14 cellular contexts compared by ENCODE assay signal in genomic region chr4:2666722-2667247, GRCh38.
DNase-seq lines count a peak whose midpoint lies in the region; ATAC-seq lines count a peak whose summit lies in the region.
"Had no signal": no experiment of that assay in that cellular context is flagged by ENCODE, and none has a peak within 500 bp of the region (broad histone marks: within the 10 kb centered on the region; RNA-seq: fewer than 3 reads in every experiment).

No MANE protein-coding gene starts in this region.

- peak overlapping the region; percentile 60 for H3K4me3 ChIP-seq in ACC112 (ENCODE audit: low read depth, low read length)
- no peak overlapping the region for H3K4me3 ChIP-seq in CD4-positive, alpha-beta memory T cell (ENCODE audit: low read length in 2 of 2)
- H3K4me3 ChIP-seq in naive thymus-derived CD4-positive, alpha-beta T cell (ENCODE audit: low read length), result no peak overlapping the region
- H3K4me3 ChIP-seq: MG63 had no signal

- peak overlapping the region in 7 of 8 donors; percentile 3 to 82 (median 63) for H3K4me3 Mint-ChIP-seq in CD4-positive, alpha-beta memory T cell
- H3K4me3 Mint-ChIP-seq in activated T-helper 17 cell treated with anti-CD3 and anti-CD28 coated beads, Interleukin-2, amount 50 U/mL, for 72 hours, result peak overlapping the region; percentile 52
- H3K4me3 Mint-ChIP-seq in naive thymus-derived CD4-positive, alpha-beta T cell, result peak overlapping the region in 9 of 10 donors; percentile 16 to 83 (median 73)

- H3K27ac Mint-ChIP-seq in CD4-positive, alpha-beta memory T cell, result peak overlapping the region; percentile 13 to 88 (median 67)
- H3K27ac Mint-ChIP-seq in activated T-helper 17 cell treated with anti-CD3 and anti-CD28 coated beads, Interleukin-2, amount 50 U/mL, for 72 hours, result peak overlapping the region; percentile 79
- peak overlapping the region; percentile 47 to 86 (median 69) for H3K27ac Mint-ChIP-seq in naive thymus-derived CD4-positive, alpha-beta T cell

- no peak for DNase-seq in CD4-positive, alpha-beta memory T cell
- no peak for DNase-seq in naive thymus-derived CD4-positive, alpha-beta T cell
- DNase-seq: activated gamma-delta T cell; central memory CD4-positive, alpha-beta T cell; mesendoderm; MG63; NCI-H526; substantia nigra had no signal

- peaks cover 23% of the 10 kb centered on the region for H3K79me2 ChIP-seq in ACC112 (ENCODE audit: control insufficient read depth, insufficient read depth, low read length, unreplicated experiment)

- peaks cover 15 to 40% (median 24%) of the 10 kb centered on the region in 4 donors for H3K4me1 Mint-ChIP-seq in CD4-positive, alpha-beta memory T cell
- H3K4me1 Mint-ChIP-seq in activated T-helper 17 cell treated with anti-CD3 and anti-CD28 coated beads, Interleukin-2, amount 50 U/mL, for 72 hours, result peaks cover 34% of the 10 kb centered on the region
- peaks cover 19 to 53% (median 31%) of the 10 kb centered on the region in 7 donors for H3K4me1 Mint-ChIP-seq in naive thymus-derived CD4-positive, alpha-beta T cell

- peak overlapping the region; percentile 39; the same call in 1 of the 2 replicates for H3K27ac ChIP-seq in ACC112 (ENCODE audit: low read depth, low read length)
- no peak overlapping the region for H3K27ac ChIP-seq in CD4-positive, alpha-beta memory T cell (ENCODE audit: low read depth, low read length)
- H3K27ac ChIP-seq in naive thymus-derived CD4-positive, alpha-beta T cell (ENCODE audit: low read depth, low read length), result peak overlapping the region; percentile 49

- no peaks in the 10 kb centered on the region for H3K9me3 ChIP-seq in CD4-positive, alpha-beta memory T cell (ENCODE audit: control insufficient read depth in 1 of 2, low read length in 2 of 2)
- H3K9me3 ChIP-seq in naive thymus-derived CD4-positive, alpha-beta T cell (ENCODE audit: control insufficient read depth in 2 of 3, low read length in 3 of 3), result no peaks in the 10 kb centered on the region
- H3K9me3 ChIP-seq: MG63 had no signal

- H2AFZ ChIP-seq in ACC112 (ENCODE audit: low read length, unreplicated experiment), result no peak overlapping the region

- POLR2A ChIA-PET in CD4-positive, alpha-beta memory T cell (lab: Charles Lee; ENCODE audit: partially characterized antibody), result no interaction called here
- POLR2A ChIA-PET in naive thymus-derived CD4-positive, alpha-beta T cell (lab: Charles Lee), result no interaction called here

- no peaks in the 10 kb centered on the region for H3K27me3 ChIP-seq in ACC112 (ENCODE audit: insufficient read depth, low read length)
- H3K27me3 ChIP-seq in CD4-positive, alpha-beta memory T cell (ENCODE audit: insufficient read depth, low read length), result no peaks in the 10 kb centered on the region
- H3K27me3 ChIP-seq in naive thymus-derived CD4-positive, alpha-beta T cell (ENCODE audit: control insufficient read depth in 2 of 2, insufficient read depth in 2 of 2, low read length in 2 of 2), result no peaks in the 10 kb centered on the region
- H3K27me3 ChIP-seq: MG63 had no signal

- H3K4me1 ChIP-seq in ACC112 (ENCODE audit: control insufficient read depth, insufficient read depth, low read length, unreplicated experiment), result peaks cover 38% of the 10 kb centered on the region
- peaks cover 17% of the 10 kb centered on the region for H3K4me1 ChIP-seq in CD4-positive, alpha-beta memory T cell (ENCODE audit: insufficient read depth, low read length)
- peaks cover 0 to 7% of the 10 kb centered on the region in 2 donors for H3K4me1 ChIP-seq in naive thymus-derived CD4-positive, alpha-beta T cell (ENCODE audit: control insufficient read depth in 2 of 2, insufficient read depth in 2 of 2, low read length in 2 of 2)

- H3K9me3 Mint-ChIP-seq in CD4-positive, alpha-beta memory T cell, result no peaks in the 10 kb centered on the region
- no peaks in the 10 kb centered on the region for H3K9me3 Mint-ChIP-seq in activated T-helper 17 cell treated with anti-CD3 and anti-CD28 coated beads, Interleukin-2, amount 50 U/mL, for 72 hours
- no peaks in the 10 kb centered on the region for H3K9me3 Mint-ChIP-seq in naive thymus-derived CD4-positive, alpha-beta T cell

- intact Hi-C loops in CD4-positive, alpha-beta memory T cell (cut with micrococcal nuclease), result no loop called here
- intact Hi-C loops in naive thymus-derived CD4-positive, alpha-beta T cell (cut with micrococcal nuclease), result no loop called here

- H3K36me3 Mint-ChIP-seq in CD4-positive, alpha-beta memory T cell, result peaks cover 39 to 51% of the 10 kb centered on the region in 2 donors
- peaks cover 81% of the 10 kb centered on the region for H3K36me3 Mint-ChIP-seq in activated T-helper 17 cell treated with anti-CD3 and anti-CD28 coated beads, Interleukin-2, amount 50 U/mL, for 72 hours (ENCODE audit: low read depth)
- H3K36me3 Mint-ChIP-seq in naive thymus-derived CD4-positive, alpha-beta T cell, result peaks cover 15 to 46% (median 34%) of the 10 kb centered on the region in 5 donors

- peak; percentile 89 for ATAC-seq in activated T-helper 17 cell treated with anti-CD3 and anti-CD28 coated beads, Interleukin-2, amount 50 U/mL, for 72 hours (replicated peaks)
- no peak for ATAC-seq in naive thymus-derived CD4-positive, alpha-beta T cell
- no peak for ATAC-seq in GM21526 (IDR thresholded peaks at IDR 0.05; ENCODE audit: low FRiP score, unreplicated experiment)
- ATAC-seq in HG03439 (IDR thresholded peaks at IDR 0.05; ENCODE audit: unreplicated experiment), result no peak
- ATAC-seq in HG03432 (IDR thresholded peaks at IDR 0.05; ENCODE audit: unreplicated experiment), result no peak
- no peak for ATAC-seq in HG03442 (IDR thresholded peaks at IDR 0.05; ENCODE audit: unreplicated experiment)

- peaks cover 7% of the 10 kb centered on the region for H3K36me3 ChIP-seq in ACC112 (ENCODE audit: insufficient read depth, low read length)
- H3K36me3 ChIP-seq in CD4-positive, alpha-beta memory T cell (ENCODE audit: insufficient read depth, low read length), result peaks cover 28% of the 10 kb centered on the region
- H3K36me3 ChIP-seq in naive thymus-derived CD4-positive, alpha-beta T cell (ENCODE audit: control insufficient read depth in 2 of 3, insufficient read depth in 3 of 3, low read length in 3 of 3), result peaks cover 0 to 39% (median 3%) of the 10 kb centered on the region in 3 experiments

- no peaks in the 10 kb centered on the region for H3K27me3 Mint-ChIP-seq in CD4-positive, alpha-beta memory T cell
- H3K27me3 Mint-ChIP-seq in activated T-helper 17 cell treated with anti-CD3 and anti-CD28 coated beads, Interleukin-2, amount 50 U/mL, for 72 hours, result no peaks in the 10 kb centered on the region
- no peaks in the 10 kb centered on the region for H3K27me3 Mint-ChIP-seq in naive thymus-derived CD4-positive, alpha-beta T cell

- CTCF ChIA-PET in CD4-positive, alpha-beta memory T cell (lab: Charles Lee; ENCODE audit: partially characterized antibody), result no interaction called here
- CTCF ChIA-PET in naive thymus-derived CD4-positive, alpha-beta T cell (lab: Charles Lee), result interaction anchor here (0.6 kb wide), 1 partner anchor 340 kb away, joined by 3 read pairs; no protein-coding TSS in a partner anchor
